Comparison of ENCODE assay signal across 8 cellular contexts in genomic region chrX:17860179-17860780, GRCh38. TPM values are rescaled to one million over a fixed set of nuclear protein-coding genes. Genes with fewer than 3 reads are reported as not detected.
A peak's percentile ranks its signal among the peaks of the same experiment; 100 is the strongest.
DNase-seq lines count a peak whose midpoint lies in the region; ATAC-seq and TF ChIP-seq lines count a peak whose summit lies in the region.

No MANE protein-coding gene starts in this region.

- ATAC-seq in HG02884 (IDR thresholded peaks at IDR 0.05; ENCODE audit: unreplicated experiment) (no peak), GM18520 (IDR thresholded peaks at IDR 0.05; ENCODE audit: unreplicated experiment) (no peak)

- in situ Hi-C loops in G401 (cut with HindIII; ENCODE audit: low sequenced_read_pairs) = no loop called here

- peak overlapping the region; percentile 64 for H3K4me3 Mint-ChIP-seq in endodermal cell
- H3K4me3 Mint-ChIP-seq in nephron progenitor cell = peak overlapping the region; percentile 79

- H3K27me3 ChIP-seq in MG63 (peaks cover 30% of the 10 kb centered on the region), endodermal cell (ENCODE audit: control insufficient read depth, insufficient read depth, low read length, poor library complexity, severe bottlenecking) (peaks cover 69% of the 10 kb centered on the region)

- no peaks in the 10 kb centered on the region for H3K36me3 Mint-ChIP-seq in endodermal cell (ENCODE audit: low read depth)
- no peaks in the 10 kb centered on the region for H3K36me3 Mint-ChIP-seq in nephron progenitor cell (ENCODE audit: low read depth)

- H3K27me3 Mint-ChIP-seq in endodermal cell (ENCODE audit: insufficient read depth) = peaks cover 91% of the 10 kb centered on the region
- H3K27me3 Mint-ChIP-seq in nephron progenitor cell (ENCODE audit: low read depth, poor library complexity) = peaks cover 92% of the 10 kb centered on the region

- no peak for DNase-seq in AG09309 (ENCODE audit: low read depth)
- no peak for DNase-seq in MG63
- peak; percentile 57 for DNase-seq in endodermal cell
- DNase-seq in nephron progenitor cell = peak; percentile 25
- DNase-seq in G401 (ENCODE audit: low spot score) = no peak
- no peak for DNase-seq in mesenteric fat pad (ENCODE audit: low spot score)

- peaks cover 4% of the 10 kb centered on the region for H3K4me1 ChIP-seq in endodermal cell (ENCODE audit: control insufficient read depth, insufficient read depth, low read length)

- H3K4me1 Mint-ChIP-seq in endodermal cell = peaks cover 7% of the 10 kb centered on the region
- H3K4me1 Mint-ChIP-seq in nephron progenitor cell = peaks cover 6% of the 10 kb centered on the region

- no peak overlapping the region for H3K9ac ChIP-seq in endodermal cell (ENCODE audit: extremely low read depth, low read length, poor library complexity, severe bottlenecking)

- no peaks in the 10 kb centered on the region for H3K36me3 ChIP-seq in MG63
- no peaks in the 10 kb centered on the region for H3K36me3 ChIP-seq in endodermal cell (ENCODE audit: control insufficient read depth, insufficient read depth, low read length)

- no peak for TF ChIP-seq CTCF in AG09309 (IDR thresholded peaks at IDR 0.05; ENCODE audit: control insufficient read depth, insufficient read depth, low read depth, low read length, missing control alignments)
- no peak for TF ChIP-seq CTCF in endodermal cell (conservative IDR thresholded peaks at IDR 0.05)
- no peak for TF ChIP-seq CTCF in nephron progenitor cell (IDR thresholded peaks at IDR 0.05)

- WGBS in endodermal cell (ENCODE audit: insufficient coverage in 1 of 2, insufficient read length in 1 of 2), 2 experiments = 0% methylated on average over 53 of the region's 53 CpGs; no CpG with 5 or more reads in 1 of the 2 experiments

- no peak overlapping the region for H3K27ac ChIP-seq in endodermal cell (ENCODE audit: low read depth, low read length)

- H3K27ac Mint-ChIP-seq in endodermal cell (no peak overlapping the region), nephron progenitor cell (no peak overlapping the region)

- H3K4me3 ChIP-seq in AG09309 (ENCODE audit: control insufficient read depth, low read depth, low read length) (peak overlapping the region; percentile 20), MG63 (peak overlapping the region; percentile 29), endodermal cell (ENCODE audit: low read length) (peak overlapping the region; percentile 80)

- H3K9me3 Mint-ChIP-seq in endodermal cell = peaks cover 4% of the 10 kb centered on the region
- H3K9me3 Mint-ChIP-seq in nephron progenitor cell = no peaks in the 10 kb centered on the region

- H3K9me3 ChIP-seq in MG63 (no peaks in the 10 kb centered on the region), endodermal cell (ENCODE audit: control insufficient read depth, low read length) (no peaks in the 10 kb centered on the region)

RNA-seq across cellular contexts. Expression of gene RAI2, which starts 0.8 kb away (rescaled TPM):
- not detected in 2 replicates for total RNA-seq in MG63 (2014; rRNA removed; shearing (Covaris generic); ENCODE audit: low replicate concordance)
- 1 to 10 TPM; 4.8 to 5.8 TPM for total RNA-seq in endodermal cell
- 1.2 TPM for polyA plus RNA-seq in endodermal cell (2013, experiment 1 of 2)
- 1.5 TPM for polyA plus RNA-seq in endodermal cell (2013, experiment 2 of 2)
- not detected in 2 replicates for total RNA-seq in G401 (2014; rRNA removed; shearing (Covaris generic))
- 15.9 TPM for total RNA-seq in mesenteric fat pad

Comparison
In these comparisons a context has a peak if more than half of its experiments do, and no peak if none do; other contexts are left out.
1. DNase-seq: peak in endodermal cell (single experiment) and nephron progenitor cell (single experiment); none in AG09309 (single experiment), MG63 (single experiment), G401 (single experiment) and mesenteric fat pad (single experiment).
2. H3K4me3 ChIP-seq: peak in every context shown above with its lines; median percentile 80 in endodermal cell; 29 in MG63; 20 in AG09309.